21 cellular contexts compared by ENCODE assay signal in genomic region chr13:29539866-29540265, GRCh38. TPM values are rescaled to one million over a fixed set of nuclear protein-coding genes. Genes with fewer than 3 reads are reported as not detected.
DNase-seq lines count a peak whose midpoint lies in the region; ATAC-seq and TF ChIP-seq lines count a peak whose summit lies in the region.
"Had no signal": no experiment of that assay in that cellular context is flagged by ENCODE, and none has a peak within 500 bp of the region (broad histone marks: within the 10 kb centered on the region; RNA-seq: fewer than 3 reads in every experiment).

No MANE protein-coding gene starts in this region.

- no peaks in the 10 kb centered on the region for H3K9me3 ChIP-seq in naive thymus-derived CD4-positive, alpha-beta T cell (ENCODE audit: control insufficient read depth in 2 of 3, low read length in 3 of 3)
- H3K9me3 ChIP-seq: HAP-1 had no signal

- peak overlapping the region; percentile 31 for H3K27ac Mint-ChIP-seq in T-helper 1 cell treated with Interleukin-12 subunit alpha and Interleukin-12 subunit beta and Interleukin-4 antibody, amounts not matched to agents 30 μg/mL and 1 μg/mL, for 36 hours
- no peak overlapping the region for H3K27ac Mint-ChIP-seq in stimulated activated effector memory CD8-positive, alpha-beta T cell treated with anti-CD3 and anti-CD28 coated beads, Interleukin-12 subunit alpha, Interleukin-12 subunit beta, amount 100 ng/mL, for 72 hours
- H3K27ac Mint-ChIP-seq in naive thymus-derived CD4-positive, alpha-beta T cell, result peak overlapping the region in 2 of 9 donors; percentile 10 to 84
- H3K27ac Mint-ChIP-seq: IgD-negative memory B cell had no signal

- no peak for DNase-seq in T-helper 1 cell
- peak; percentile 60 for DNase-seq in LNCaP clone FGC (ENCODE audit: low read depth)
- DNase-seq in epidermal melanocyte (ENCODE audit: insufficient read length, low spot score), result no peak
- DNase-seq in stimulated activated effector memory CD8-positive, alpha-beta T cell treated with anti-CD3 and anti-CD28 coated beads, Interleukin-12 subunit alpha, Interleukin-12 subunit beta, amount 100 ng/mL, for 72 hours (ENCODE audit: low spot score in 2 of 2), result no peak
- no peak for DNase-seq in naive thymus-derived CD4-positive, alpha-beta T cell
- DNase-seq: 8988T, COR-L47, GDM1, Karpas-422, NCI-H1092 treated with DMSO at 0.1 percent for 48 hours, NCI-H146, NCI-H2081, NCI-H510A, NCI-H748 treated with DMSO at 0.1 percent for 48 hours, OCI-M1, SHP77 treated with DMSO at 0.1 percent for 48 hours had no signal

- H3K4me3 Mint-ChIP-seq in T-helper 1 cell treated with Interleukin-12 subunit alpha and Interleukin-12 subunit beta and Interleukin-4 antibody, amounts not matched to agents 30 μg/mL and 1 μg/mL, for 36 hours, result no peak overlapping the region
- no peak overlapping the region for H3K4me3 Mint-ChIP-seq in stimulated activated effector memory CD8-positive, alpha-beta T cell treated with anti-CD3 and anti-CD28 coated beads, Interleukin-12 subunit alpha, Interleukin-12 subunit beta, amount 100 ng/mL, for 72 hours
- no peak overlapping the region for H3K4me3 Mint-ChIP-seq in naive thymus-derived CD4-positive, alpha-beta T cell
- H3K4me3 Mint-ChIP-seq: IgD-negative memory B cell had no signal

- no peaks in the 10 kb centered on the region for H3K36me3 ChIP-seq in rectal smooth muscle tissue (ENCODE audit: control insufficient read depth, insufficient read depth, low read length)
- peaks cover 0 to 12% (median 0%) of the 10 kb centered on the region in 3 experiments for H3K36me3 ChIP-seq in naive thymus-derived CD4-positive, alpha-beta T cell (ENCODE audit: control insufficient read depth in 2 of 3, insufficient read depth in 3 of 3, low read length in 3 of 3)

- H3K27me3 Mint-ChIP-seq in T-helper 1 cell treated with Interleukin-12 subunit alpha and Interleukin-12 subunit beta and Interleukin-4 antibody, amounts not matched to agents 30 μg/mL and 1 μg/mL, for 36 hours (ENCODE audit: low read depth), result no peaks in the 10 kb centered on the region
- no peaks in the 10 kb centered on the region for H3K27me3 Mint-ChIP-seq in naive thymus-derived CD4-positive, alpha-beta T cell
- H3K27me3 Mint-ChIP-seq: IgD-negative memory B cell had no signal

- H3K9ac ChIP-seq in rectal smooth muscle tissue (ENCODE audit: low read length), result no peak overlapping the region

- H3K27me3 ChIP-seq in rectal smooth muscle tissue (ENCODE audit: control insufficient read depth, insufficient read depth, low read length), result no peaks in the 10 kb centered on the region
- H3K27me3 ChIP-seq in naive thymus-derived CD4-positive, alpha-beta T cell (ENCODE audit: control insufficient read depth in 2 of 2, insufficient read depth in 2 of 2, low read length in 2 of 2), result no peaks in the 10 kb centered on the region

- ATAC-seq in esophagus mucosa, result peak; percentile 69
- no peak for ATAC-seq in stimulated activated effector memory CD8-positive, alpha-beta T cell treated with anti-CD3 and anti-CD28 coated beads, Interleukin-12 subunit alpha, Interleukin-12 subunit beta, amount 100 ng/mL, for 72 hours
- no peak for ATAC-seq in naive thymus-derived CD4-positive, alpha-beta T cell

- peaks cover 7% of the 10 kb centered on the region for H3K36me3 Mint-ChIP-seq in T-helper 1 cell treated with Interleukin-12 subunit alpha and Interleukin-12 subunit beta and Interleukin-4 antibody, amounts not matched to agents 30 μg/mL and 1 μg/mL, for 36 hours (ENCODE audit: low read depth)
- peaks cover 81% of the 10 kb centered on the region for H3K36me3 Mint-ChIP-seq in stimulated activated effector memory CD8-positive, alpha-beta T cell treated with anti-CD3 and anti-CD28 coated beads, Interleukin-12 subunit alpha, Interleukin-12 subunit beta, amount 100 ng/mL, for 72 hours
- peaks cover 4 to 22% (median 13%) of the 10 kb centered on the region in 5 donors for H3K36me3 Mint-ChIP-seq in naive thymus-derived CD4-positive, alpha-beta T cell

- intact Hi-C loops in naive thymus-derived CD4-positive, alpha-beta T cell (cut with micrococcal nuclease), result no loop called here

- H3K9me3 Mint-ChIP-seq in T-helper 1 cell treated with Interleukin-12 subunit alpha and Interleukin-12 subunit beta and Interleukin-4 antibody, amounts not matched to agents 30 μg/mL and 1 μg/mL, for 36 hours, result no peaks in the 10 kb centered on the region
- H3K9me3 Mint-ChIP-seq in stimulated activated effector memory CD8-positive, alpha-beta T cell treated with anti-CD3 and anti-CD28 coated beads, Interleukin-12 subunit alpha, Interleukin-12 subunit beta, amount 100 ng/mL, for 72 hours, result no peaks in the 10 kb centered on the region
- H3K9me3 Mint-ChIP-seq in naive thymus-derived CD4-positive, alpha-beta T cell, result no peaks in the 10 kb centered on the region
- H3K9me3 Mint-ChIP-seq: IgD-negative memory B cell had no signal

- TF ChIP-seq CTCF in LNCaP clone FGC (IDR thresholded peaks at IDR 0.05; ENCODE audit: control insufficient read depth, extremely low read depth, insufficient read depth), result no peak

- CTCF ChIA-PET in naive thymus-derived CD4-positive, alpha-beta T cell (lab: Charles Lee), result no interaction called here

- peaks cover 27% of the 10 kb centered on the region for H3K4me1 Mint-ChIP-seq in T-helper 1 cell treated with Interleukin-12 subunit alpha and Interleukin-12 subunit beta and Interleukin-4 antibody, amounts not matched to agents 30 μg/mL and 1 μg/mL, for 36 hours (ENCODE audit: low read depth)
- peaks cover 52% of the 10 kb centered on the region for H3K4me1 Mint-ChIP-seq in stimulated activated effector memory CD8-positive, alpha-beta T cell treated with anti-CD3 and anti-CD28 coated beads, Interleukin-12 subunit alpha, Interleukin-12 subunit beta, amount 100 ng/mL, for 72 hours
- peaks cover 8 to 36% (median 17%) of the 10 kb centered on the region in 7 donors for H3K4me1 Mint-ChIP-seq in naive thymus-derived CD4-positive, alpha-beta T cell

- H3K4me1 ChIP-seq in rectal smooth muscle tissue (ENCODE audit: control insufficient read depth, insufficient read depth, low read length), result peaks cover 15% of the 10 kb centered on the region
- no peaks in the 10 kb centered on the region for H3K4me1 ChIP-seq in naive thymus-derived CD4-positive, alpha-beta T cell (ENCODE audit: control insufficient read depth in 2 of 2, insufficient read depth in 2 of 2, low read length in 2 of 2)
- H3K4me1 ChIP-seq: HAP-1 had no signal

- POLR2A ChIA-PET in naive thymus-derived CD4-positive, alpha-beta T cell (lab: Charles Lee), result no interaction called here

- H3K27ac ChIP-seq in rectal smooth muscle tissue (ENCODE audit: low read depth, low read length), result peak overlapping the region; percentile 6
- no peak overlapping the region for H3K27ac ChIP-seq in naive thymus-derived CD4-positive, alpha-beta T cell (ENCODE audit: low read depth, low read length)

- no peak overlapping the region for H3K4me3 ChIP-seq in LNCaP clone FGC (ENCODE audit: low read depth, low read length)
- H3K4me3 ChIP-seq in rectal smooth muscle tissue (ENCODE audit: low read length), result no peak overlapping the region
- H3K4me3 ChIP-seq in naive thymus-derived CD4-positive, alpha-beta T cell (ENCODE audit: low read length), result no peak overlapping the region
- H3K4me3 ChIP-seq: HAP-1 had no signal

RNA-seq across cellular contexts. Expression of gene SLC7A1, which starts 55.6 kb away (rescaled TPM):
- 181 TPM for total RNA-seq in esophagus mucosa
- 10 to 100 TPM; 12.2 to 63.8 (median 28.2) TPM for total RNA-seq in naive thymus-derived CD4-positive, alpha-beta T cell
- 1 to 10 TPM; 4.9 to 5.8 TPM for polyA plus RNA-seq in naive thymus-derived CD4-positive, alpha-beta T cell
